ENCODE assay signal across 9 cellular contexts in the genomic region with DNA sequence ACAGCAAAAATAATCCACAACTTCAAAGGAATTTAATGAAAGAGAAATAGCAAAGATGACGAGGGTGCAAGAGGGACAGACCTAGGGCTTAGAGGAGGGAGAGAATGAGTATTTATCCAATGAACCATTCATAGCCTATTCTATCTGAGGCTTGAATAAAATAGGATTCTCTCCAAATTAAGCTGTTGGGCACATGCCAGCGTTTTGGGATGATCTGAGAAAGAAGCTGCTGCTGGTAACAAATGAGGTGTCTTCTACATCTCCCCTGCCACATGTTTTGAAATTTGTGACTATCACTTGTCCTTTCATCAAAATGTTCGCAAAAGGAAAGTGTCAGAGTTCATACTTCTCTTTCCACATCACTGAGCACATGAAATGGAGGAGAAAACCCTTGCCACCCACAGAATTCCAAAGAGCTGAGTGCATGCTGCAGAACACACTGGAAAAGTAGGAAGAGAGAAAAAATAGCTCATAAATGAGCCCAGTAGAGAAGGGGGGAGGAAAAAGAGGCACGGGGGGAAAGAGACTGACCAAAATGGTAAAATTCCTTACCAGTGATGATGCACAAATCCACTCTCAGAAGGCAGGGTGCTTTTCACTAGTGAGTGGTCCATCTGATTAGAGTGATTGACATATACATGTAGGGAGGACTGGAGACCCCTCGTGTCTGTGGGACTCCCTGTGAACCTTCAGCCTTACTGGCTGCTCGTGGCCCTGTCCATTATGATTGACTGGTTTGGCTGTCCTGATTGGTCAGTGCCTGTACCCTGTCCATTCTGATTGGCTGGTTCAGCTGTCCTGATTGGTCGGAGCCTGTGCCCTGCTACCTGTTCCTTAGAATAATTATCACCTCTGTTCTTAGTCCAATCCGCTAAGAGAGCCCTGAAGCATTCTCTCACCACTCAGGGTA.
DNase-seq lines count a peak whose midpoint lies in the region; ATAC-seq and TF ChIP-seq lines count a peak whose summit lies in the region.
"Had no signal": no experiment of that assay in that cellular context is flagged by ENCODE, and none has a peak within 500 bp of the region (broad histone marks: within the 10 kb centered on the region; RNA-seq: fewer than 3 reads in every experiment).

No MANE protein-coding gene starts in this region.

- CTCF ChIA-PET in AG04450 (lab: Charles Lee) = interaction anchor here (0.6 to 1.4 kb wide), 5 partner anchors 19 to 106 kb away, joined by 3 to 6 read pairs (median 3); no protein-coding TSS in a partner anchor
- CTCF ChIA-PET in PC-3 (lab: Charles Lee) = no interaction called here

- no peaks in the 10 kb centered on the region for H3F3A ChIP-seq in PC-3 (ENCODE audit: low read length, unreplicated experiment)

- no peak overlapping the region for H3K4me2 ChIP-seq in PC-3 (ENCODE audit: low read length)

- DNase-seq in AG04450 (ENCODE audit: low read depth, low spot score) = peak; percentile 80
- peak; percentile 62 for DNase-seq in PC-3
- DNase-seq in epithelial cell of prostate (ENCODE audit: low read depth, low spot score) = no peak
- DNase-seq in activated CD4-positive, alpha-beta T cell treated with anti-CD3 and anti-CD28 coated beads for 1 hour = no peak
- DNase-seq in NCI-H1092 treated with DMSO at 0.1 percent for 48 hours (lab: John Stamatoyannopoulos, UW) = no peak
- no peak for DNase-seq in cortex of kidney (lab: John Stamatoyannopoulos, UW)
- no peak for DNase-seq in activated naive CD4-positive, alpha-beta T cell treated with anti-CD3 and anti-CD28 coated beads, Interleukin-2, amount 50 U/mL, for 16 hours
- DNase-seq: NCI-H1092 had no signal

- H3K9ac ChIP-seq in PC-3 (ENCODE audit: low read length) = no peak overlapping the region

- H3K9me2 ChIP-seq in PC-3 (replicated peaks; ENCODE audit: low read length) = no peaks in the 10 kb centered on the region

- H3K36me3 ChIP-seq in PC-3 (ENCODE audit: low read depth, low read length) = no peaks in the 10 kb centered on the region
- no peaks in the 10 kb centered on the region for H3K36me3 ChIP-seq in neuron (ENCODE audit: insufficient read depth, low read length)

- H3K79me2 ChIP-seq in PC-3 (ENCODE audit: low read length) = no peaks in the 10 kb centered on the region

- H3K4me3 ChIP-seq in AG04450 (ENCODE audit: low read depth, low read length) (peak overlapping the region; percentile 51), PC-3 (ENCODE audit: low read length) (no peak overlapping the region), neuron (ENCODE audit: low read length) (peak overlapping the region; percentile 18)

- TF ChIP-seq CTCF in AG04450 (IDR thresholded peaks at IDR 0.05; ENCODE audit: low read depth, low read length) (no peak), PC-3 (conservative IDR thresholded peaks at IDR 0.05; ENCODE audit: low read depth, low read length) (no peak)

- no peaks in the 10 kb centered on the region for H3K27me3 ChIP-seq in AG04450 (ENCODE audit: control insufficient read depth, insufficient read depth, low read length)
- no peaks in the 10 kb centered on the region for H3K27me3 ChIP-seq in PC-3 (ENCODE audit: low read length)
- no peaks in the 10 kb centered on the region for H3K27me3 ChIP-seq in neuron (ENCODE audit: insufficient read depth, low read length)

- POLR2A ChIA-PET in AG04450 (lab: Yijun Ruan, JAX) (interaction anchor here (0.6 to 1.0 kb wide), 8 partner anchors 9 to 81 kb away, joined by 3 to 24 read pairs (median 4); no protein-coding TSS in a partner anchor), PC-3 (lab: Charles Lee; ENCODE audit: unreplicated experiment) (interaction anchor here (0.6 kb wide), 1 partner anchor 8 kb away, joined by 4 read pairs; no protein-coding TSS in a partner anchor)

- H2AFZ ChIP-seq in PC-3 (ENCODE audit: low read length) (no peak overlapping the region; the same call in 1 of the 2 replicates), neuron (ENCODE audit: low read depth, low read length) (no peak overlapping the region)

- H4K20me1 ChIP-seq in PC-3 (ENCODE audit: low read length) = no peaks in the 10 kb centered on the region

- BruUV-seq in PC-3 (replicated peaks; lab: Mats Ljungman, UMichigan) = no TSS peak

- ATAC-seq in PC-3 = no peak; the same call in 1 of the 2 replicates

- peaks cover 20% of the 10 kb centered on the region; the same call in 1 of the 2 replicates for H3K4me1 ChIP-seq in PC-3 (ENCODE audit: insufficient read depth, low read length)
- peaks cover 51% of the 10 kb centered on the region for H3K4me1 ChIP-seq in neuron (ENCODE audit: insufficient read depth, low read length)

- H3K9me3 ChIP-seq in AG04450 (ENCODE audit: control insufficient read depth, insufficient read depth, low read length) (peaks cover 2% of the 10 kb centered on the region; the same call in 1 of the 2 replicates), PC-3 (ENCODE audit: low read length) (0 out of 2 replicates have a peak, but pooled peaks cover 9% of the 10 kb centered on the region), neuron (ENCODE audit: low read length) (peaks cover 7% of the 10 kb centered on the region)

- H3K27ac ChIP-seq in AG04450 (ENCODE audit: low read depth, low read length) (peak overlapping the region; percentile 90), PC-3 (ENCODE audit: low read length) (no peak overlapping the region), epithelial cell of prostate (peak overlapping the region; percentile 30)

- intact Hi-C loops in PC-3 (cut with micrococcal nuclease) = no loop called here

Comparison
In these comparisons a context has a peak if more than half of its experiments do, and no peak if none do; other contexts are left out.
1. DNase-seq: peak in AG04450 (single experiment) and PC-3 (single experiment); none in epithelial cell of prostate (single experiment), activated CD4-positive, alpha-beta T cell treated with anti-CD3 and anti-CD28 coated beads for 1 hour (single experiment), NCI-H1092 treated with DMSO at 0.1 percent for 48 hours (single experiment), cortex of kidney (single experiment) and activated naive CD4-positive, alpha-beta T cell treated with anti-CD3 and anti-CD28 coated beads, Interleukin-2, amount 50 U/mL, for 16 hours (single experiment).